1 cellular context compared by ENCODE assay signal in the genomic region with DNA sequence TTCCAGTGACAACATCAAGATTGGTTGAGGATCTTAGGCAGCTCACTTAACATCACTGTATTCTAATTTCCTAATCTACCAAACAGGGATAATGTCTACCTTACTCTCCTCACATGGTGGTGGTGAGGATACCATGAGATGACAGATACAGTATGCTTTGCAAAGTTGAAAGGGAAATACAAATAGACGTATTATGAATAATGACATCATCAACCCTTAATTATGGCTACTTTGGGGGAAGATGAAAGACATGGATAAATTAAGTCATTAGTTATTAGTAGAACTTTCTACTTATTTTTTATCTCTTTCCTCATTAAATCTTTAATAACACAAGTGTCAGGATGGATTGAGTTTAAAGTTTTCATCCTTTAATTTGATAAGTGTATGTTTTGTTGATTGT.
A peak's percentile ranks its signal among the peaks of the same experiment; 100 is the strongest.
TF ChIP-seq lines count a peak whose summit lies in the region.

No MANE protein-coding gene starts in this region.

TF ChIP-seq in HepG2, 621 proteins besides CTCF, POLR2A, EP300 and RAD21:
- TF ChIP-seq ZNF234 (CRISPR knock-in tag; conservative IDR thresholded peaks at IDR 0.05) (no peak), CREB1 (IDR thresholded peaks at IDR 0.05) (peak; percentile 20; the same call in 1 of the 2 replicates), CREB1 (CRISPR knock-in tag; IDR thresholded peaks at IDR 0.05) (no peak), MEIS2 (CRISPR knock-in tag; IDR thresholded peaks at IDR 0.05) (no peak), ATF7 (IDR thresholded peaks at IDR 0.05) (peak; percentile 91), ATF7 (CRISPR knock-in tag; IDR thresholded peaks at IDR 0.05) (no peak), ZSCAN31 (CRISPR knock-in tag; IDR thresholded peaks at IDR 0.05; ENCODE audit: low read depth) (no peak)
